ENCODE assay signal across 8 cellular contexts in the genomic region with DNA sequence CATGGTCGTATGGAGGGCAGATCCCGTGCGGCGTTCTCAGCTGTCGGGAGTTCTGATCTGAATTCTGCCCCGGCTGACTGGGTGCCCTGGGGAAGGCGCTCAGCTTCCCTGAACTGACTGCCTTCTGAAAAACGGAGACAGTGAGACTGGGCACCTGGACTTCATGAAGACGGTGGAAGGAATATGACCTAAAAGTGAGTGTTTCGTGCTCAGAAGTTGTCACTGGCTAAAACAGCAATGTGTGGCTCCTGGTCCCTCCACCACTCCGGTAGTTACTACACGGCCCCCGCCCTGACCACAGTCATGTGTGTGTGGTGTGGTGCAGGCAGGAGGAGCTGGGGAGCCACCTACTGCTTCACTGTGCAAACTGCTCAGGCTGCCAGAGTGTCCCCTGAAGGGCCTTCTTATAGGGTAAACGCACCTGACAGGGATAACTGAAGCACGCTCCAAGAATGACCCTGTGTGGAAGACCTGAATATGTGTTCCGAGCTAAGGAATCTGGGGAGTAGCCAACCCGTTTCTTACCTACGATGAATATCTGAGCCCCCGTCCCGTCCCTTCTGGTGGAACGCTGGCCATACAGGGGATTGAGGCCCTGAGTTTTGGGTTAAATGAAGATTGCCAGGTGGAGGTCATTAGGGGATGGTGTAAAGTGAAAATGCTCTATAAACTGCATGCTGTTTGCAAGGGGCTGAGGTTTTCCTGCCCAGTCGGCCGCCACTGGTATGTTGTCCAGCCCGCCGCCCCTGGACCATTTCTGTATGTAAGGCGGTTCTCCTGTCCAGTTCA. TPM values are rescaled to one million over a fixed set of nuclear protein-coding genes. Genes with fewer than 3 reads are reported as not detected.
DNase-seq lines count a peak whose midpoint lies in the region; ATAC-seq and TF ChIP-seq lines count a peak whose summit lies in the region.

No MANE protein-coding gene starts in this region.

- H3K27ac ChIP-seq in lower lobe of right lung, result no peak overlapping the region

- peaks cover 5% of the 10 kb centered on the region for H3K27me3 ChIP-seq in lower lobe of right lung (ENCODE audit: low read depth)

- peak; percentile 44 for TF ChIP-seq CTCF in lower lobe of right lung (IDR thresholded peaks at IDR 0.05)

- peaks cover 8% of the 10 kb centered on the region for H3K4me1 ChIP-seq in lower lobe of right lung

- intact Hi-C loops in lower lobe of right lung (cut with DNase I), result no loop called here

- no peaks in the 10 kb centered on the region for H3K9me3 ChIP-seq in lower lobe of right lung

- peak; percentile 91 for ATAC-seq in lower lobe of right lung

- H3K4me3 ChIP-seq in lower lobe of right lung, result peak overlapping the region; percentile 11

- no peaks in the 10 kb centered on the region for H3K36me3 ChIP-seq in lower lobe of right lung

- DNase-seq in NCI-H345 (lab: John Stamatoyannopoulos, UW) (peak; percentile 21), NCI-H345 treated with DMSO at 0.1 percent for 48 hours (lab: John Stamatoyannopoulos, UW; ENCODE audit: unreplicated experiment) (no peak), NCI-H1105 treated with DMSO at 0.1 percent for 48 hours (lab: John Stamatoyannopoulos, UW) (peak; percentile 52), dermis microvascular lymphatic vessel endothelial cell (ENCODE audit: low read depth in 2 of 2) (peak; percentile 20 to 72), lower lobe of right lung (peak; percentile 83), mesenteric fat pad (ENCODE audit: low spot score) (no peak)
- peak; percentile 36 for DNase-seq in activated CD4-positive, CD25-positive, alpha-beta regulatory T cell treated with anti-CD3 and anti-CD28 coated beads, Interleukin-2, amount 50 U/mL, for 72 hours
- peak; percentile 9 for DNase-seq in stimulated activated CD8-positive, alpha-beta memory T cell treated with anti-CD3 and anti-CD28 coated beads, Interleukin-12 subunit alpha, Interleukin-12 subunit beta, amount 100 ng/mL, for 4 hours (ENCODE audit: low read depth)

RNA-seq across cellular contexts. Expression of a gene that starts 0.6 kb away (rescaled TPM):
- under 0.01 TPM in 1 of 2 replicates, not detected in the other for total RNA-seq in dermis microvascular lymphatic vessel endothelial cell
- 0.15 TPM for total RNA-seq in lower lobe of right lung
- total RNA-seq in mesenteric fat pad, result 0.42 TPM

RNA-seq across cellular contexts. Expression of a gene that starts 30.4 kb away (rescaled TPM):
- not detected in 2 replicates for total RNA-seq in dermis microvascular lymphatic vessel endothelial cell
- 0.83 TPM for total RNA-seq in lower lobe of right lung
- total RNA-seq in mesenteric fat pad, result not detected

Comparison
In these comparisons a context has a peak if more than half of its experiments do, and no peak if none do; other contexts are left out.
1. DNase-seq: peak in NCI-H345 (single experiment), NCI-H1105 treated with DMSO at 0.1 percent for 48 hours (single experiment), activated CD4-positive, CD25-positive, alpha-beta regulatory T cell treated with anti-CD3 and anti-CD28 coated beads, Interleukin-2, amount 50 U/mL, for 72 hours (single experiment), dermis microvascular lymphatic vessel endothelial cell (2 of 2), lower lobe of right lung (single experiment) and stimulated activated CD8-positive, alpha-beta memory T cell treated with anti-CD3 and anti-CD28 coated beads, Interleukin-12 subunit alpha, Interleukin-12 subunit beta, amount 100 ng/mL, for 4 hours (single experiment); none in NCI-H345 treated with DMSO at 0.1 percent for 48 hours (single experiment) and mesenteric fat pad (single experiment).